17 cellular contexts compared by ENCODE assay signal in the genomic region with DNA sequence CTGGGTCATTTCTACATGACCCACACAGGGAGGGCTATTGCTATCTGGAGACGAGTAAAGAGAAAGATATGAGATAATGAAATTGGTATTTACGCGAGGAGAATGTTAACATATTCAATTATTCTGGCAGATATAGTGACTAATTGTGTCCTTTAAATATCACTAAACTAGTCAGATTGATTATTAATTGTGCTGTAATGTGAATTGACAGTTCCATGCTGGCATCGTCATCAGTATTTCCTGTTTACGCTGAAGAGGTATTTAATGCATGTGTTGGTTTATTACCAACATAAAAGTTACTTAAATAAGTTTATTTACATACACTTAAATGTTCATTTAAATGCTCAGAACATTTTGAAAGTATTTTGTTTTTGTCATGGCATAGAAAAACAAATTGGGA.
"Had no signal": no experiment of that assay in that cellular context is flagged by ENCODE, and none has a peak within 500 bp of the region (broad histone marks: within the 10 kb centered on the region; RNA-seq: fewer than 3 reads in every experiment).

No MANE protein-coding gene starts in this region.

- ATAC-seq: activated CD8-positive, alpha-beta T cell treated with anti-CD3 and anti-CD28 coated beads, Interleukin-2, amount 10 ng/mL, durations not matched to agents 7 days and 5 days; body of pancreas; left lung; right cardiac atrium had no signal

- H3K9me3 Mint-ChIP-seq: activated CD4-positive, alpha-beta T cell treated with anti-CD3 and anti-CD28 coated beads, Interleukin-2, amount 10 ng/mL, durations not matched to agents 7 days and 5 days; activated naive CD8-positive, alpha-beta T cell treated with anti-CD3 and anti-CD28 coated beads, Interleukin-2, amount 10 ng/mL, durations not matched to agents 7 days and 5 days; activated T-cell treated with anti-CD3 and anti-CD28 coated beads, Interleukin-2, amount 50 U/mL, for 24 hours; activated T-helper 2 cell treated with anti-CD3 and anti-CD28 coated beads, Interferon-gamma antibody, Interleukin-2, Interleukin-4, amounts not matched to agents 10 μg/mL and 5 μg/mL and 100 μg/mL, durations not matched to agents 14 hours and 24 hours and 36 hours; stimulated activated naive CD8-positive, alpha-beta T cell treated with anti-CD3 and anti-CD28 coated beads, Interleukin-15, Interleukin-2, amounts not matched to agents 100 ng/mL and 50 ng/mL, for 24 hours had no signal

- DNase-seq: activated CD4-positive, alpha-beta T cell treated with anti-CD3 and anti-CD28 coated beads, Interleukin-2, amount 10 ng/mL, durations not matched to agents 7 days and 5 days; activated CD8-positive, alpha-beta T cell treated with anti-CD3 and anti-CD28 coated beads, Interleukin-2, amount 10 ng/mL, durations not matched to agents 7 days and 5 days; activated naive CD4-positive, alpha-beta T cell treated with Interleukin-2 at 50 U/mL for 16 hours; activated naive CD8-positive, alpha-beta T cell treated with anti-CD3 and anti-CD28 coated beads, Interleukin-2, amount 10 ng/mL, durations not matched to agents 7 days and 5 days; activated T-cell treated with anti-CD3 and anti-CD28 coated beads, Interleukin-2, amount 50 U/mL, for 24 hours; body of pancreas; kidney; left lung; mammary epithelial cell; midbrain; right cardiac atrium; T-helper 9 cell; transverse colon had no signal

- H3K4me1 ChIP-seq: body of pancreas had no signal

- H3K4me3 Mint-ChIP-seq: activated CD4-positive, alpha-beta T cell treated with anti-CD3 and anti-CD28 coated beads, Interleukin-2, amount 10 ng/mL, durations not matched to agents 7 days and 5 days; activated CD8-positive, alpha-beta T cell treated with anti-CD3 and anti-CD28 coated beads, Interleukin-2, amount 10 ng/mL, durations not matched to agents 7 days and 5 days; activated naive CD8-positive, alpha-beta T cell treated with anti-CD3 and anti-CD28 coated beads, Interleukin-2, amount 10 ng/mL, durations not matched to agents 7 days and 5 days; activated T-cell treated with anti-CD3 and anti-CD28 coated beads, Interleukin-2, amount 50 U/mL, for 24 hours; stimulated activated naive CD8-positive, alpha-beta T cell treated with anti-CD3 and anti-CD28 coated beads, Interleukin-15, Interleukin-2, amounts not matched to agents 100 ng/mL and 50 ng/mL, for 24 hours had no signal

- H3K27ac Mint-ChIP-seq: activated CD4-positive, alpha-beta T cell treated with anti-CD3 and anti-CD28 coated beads, Interleukin-2, amount 10 ng/mL, durations not matched to agents 7 days and 5 days; activated CD8-positive, alpha-beta T cell treated with anti-CD3 and anti-CD28 coated beads, Interleukin-2, amount 10 ng/mL, durations not matched to agents 7 days and 5 days; activated naive CD8-positive, alpha-beta T cell treated with anti-CD3 and anti-CD28 coated beads, Interleukin-2, amount 10 ng/mL, durations not matched to agents 7 days and 5 days; activated T-cell treated with anti-CD3 and anti-CD28 coated beads, Interleukin-2, amount 50 U/mL, for 24 hours; activated T-helper 2 cell treated with anti-CD3 and anti-CD28 coated beads, Interferon-gamma antibody, Interleukin-2, Interleukin-4, amounts not matched to agents 10 μg/mL and 5 μg/mL and 100 μg/mL, durations not matched to agents 14 hours and 24 hours and 36 hours; progenitor cell of endocrine pancreas; stimulated activated naive CD8-positive, alpha-beta T cell treated with anti-CD3 and anti-CD28 coated beads, Interleukin-15, Interleukin-2, amounts not matched to agents 100 ng/mL and 50 ng/mL, for 24 hours had no signal

- H3K27ac ChIP-seq: body of pancreas, transverse colon, vagina had no signal

- H3K36me3 Mint-ChIP-seq: activated naive CD8-positive, alpha-beta T cell treated with anti-CD3 and anti-CD28 coated beads, Interleukin-2, amount 10 ng/mL, durations not matched to agents 7 days and 5 days had no signal

- H3K27me3 ChIP-seq: body of pancreas, left lung, transverse colon, vagina had no signal

- H3K9me3 ChIP-seq: body of pancreas, left lung, transverse colon, vagina had no signal

- H3K4me3 ChIP-seq: body of pancreas, left lung, transverse colon, vagina had no signal

- H3K36me3 ChIP-seq: left lung, transverse colon, vagina had no signal
